In genomic region chr4:123952530-123953274, GRCh38 we compare ENCODE assay signal across 19 cellular contexts.
DNase-seq lines count a peak whose midpoint lies in the region; ATAC-seq and TF ChIP-seq lines count a peak whose summit lies in the region.
"Had no signal": no experiment of that assay in that cellular context is flagged by ENCODE, and none has a peak within 500 bp of the region (broad histone marks: within the 10 kb centered on the region; RNA-seq: fewer than 3 reads in every experiment).

No MANE protein-coding gene starts in this region.

- H3K79me2 ChIP-seq in GM23248 (ENCODE audit: insufficient read depth): no peaks in the 10 kb centered on the region
- H3K79me2 ChIP-seq: hepatocyte had no signal

- DNase-seq in GM23248: peak; percentile 74
- DNase-seq in NCI-H526 (lab: John Stamatoyannopoulos, UW): peak; percentile 79 to 86
- DNase-seq in choroid plexus epithelial cell (ENCODE audit: low read depth): peak; percentile 31
- DNase-seq in DMS153 (lab: John Stamatoyannopoulos, UW): no peak
- DNase-seq in mucosa of gallbladder (ENCODE audit: low spot score): no peak
- no peak for DNase-seq in activated gamma-delta T cell (lab: John Stamatoyannopoulos, UW)
- DNase-seq: activated effector memory CD4-positive, alpha-beta T cell treated with anti-CD3 and anti-CD28 coated beads, Interleukin-2, amount 50 U/mL, for 16 hours; anterior cingulate cortex; left lung; NCI-H1048; small intestine had no signal

- H4K20me1 ChIP-seq in GM23248 (ENCODE audit: insufficient read depth): no peaks in the 10 kb centered on the region

- peak overlapping the region; percentile 50 for H3K4me2 ChIP-seq in GM23248 (ENCODE audit: unreplicated experiment)
- H3K4me2 ChIP-seq: hepatocyte had no signal

- WGBS in GM23248 (ENCODE audit: low coverage in 1 of 2, low lambda C conversion rate in 2 of 2, missing lambda C conversion rate in 2 of 2), 2 experiments: 23% methylated on average over 3 of the region's 3 CpGs

- peaks cover 20% of the 10 kb centered on the region for H3F3A ChIP-seq in GM23248 (ENCODE audit: insufficient read depth)

- H3K36me3 ChIP-seq in GM23248 (ENCODE audit: low read depth) (no peaks in the 10 kb centered on the region), iPS-20b (ENCODE audit: insufficient read depth, low read depth, low read length) (no peaks in the 10 kb centered on the region)
- H3K36me3 ChIP-seq: left lung, tibial nerve had no signal

- H3K27ac ChIP-seq in GM23248 (peak overlapping the region; percentile 50), iPS-20b (ENCODE audit: low read length) (peak overlapping the region; percentile 72)
- H3K27ac ChIP-seq: hepatocyte, left lung, RWPE1, tibial nerve had no signal

- H2AFZ ChIP-seq in GM23248: peak overlapping the region; percentile 38
- H2AFZ ChIP-seq: hepatocyte had no signal

- H3K9ac ChIP-seq in GM23248 (no peak overlapping the region), iPS-20b (ENCODE audit: low read depth, low read length) (peak overlapping the region; percentile 24; the same call in 1 of the 2 replicates)

- H3K27me3 ChIP-seq in GM23248 (replicated peaks; ENCODE audit: insufficient read depth) (no peaks in the 10 kb centered on the region), iPS-20b (ENCODE audit: insufficient read depth, low read length) (no peaks in the 10 kb centered on the region)
- H3K27me3 ChIP-seq: hepatocyte, left lung, tibial nerve had no signal

- H3K4me1 ChIP-seq in GM23248 (ENCODE audit: insufficient read depth) (peaks cover 22% of the 10 kb centered on the region), iPS-20b (ENCODE audit: insufficient read depth, low read length) (peaks cover 12% of the 10 kb centered on the region; the same call in 1 of the 2 replicates)
- H3K4me1 ChIP-seq: left lung, tibial nerve had no signal

- peaks cover 3% of the 10 kb centered on the region; the same call in 1 of the 2 replicates for H3K9me2 ChIP-seq in GM23248 (ENCODE audit: insufficient read depth)

- TF ChIP-seq CTCF in choroid plexus epithelial cell (conservative IDR thresholded peaks at IDR 0.05; ENCODE audit: low read depth, low read length): no peak

- in situ Hi-C loops in GM23248 (cut with MboI): no loop called here

- H3K9me3 ChIP-seq in GM23248 (ENCODE audit: low read depth): no peaks in the 10 kb centered on the region
- no peaks in the 10 kb centered on the region; the same call in 1 of the 2 replicates for H3K9me3 ChIP-seq in iPS-20b (ENCODE audit: insufficient read depth, low read depth, low read length)
- H3K9me3 ChIP-seq: left lung, tibial nerve had no signal

- H3K4me3 ChIP-seq in GM23248 (0 out of 2 replicates have a peak overlapping the region, but pooled peaks have one; percentile 42), choroid plexus epithelial cell (ENCODE audit: low read depth, low read length) (no peak overlapping the region), iPS-20b (ENCODE audit: low read length) (peak overlapping the region; percentile 4)
- H3K4me3 ChIP-seq: GM12878, hepatocyte, left lung, tibial nerve had no signal

- no peak for ATAC-seq in HG02973 (IDR thresholded peaks at IDR 0.05; ENCODE audit: unreplicated experiment)
- ATAC-seq: activated CD4-positive, CD25-positive, alpha-beta regulatory T cell treated with anti-CD3 and anti-CD28 coated beads, Interleukin-2, amount 50 U/mL, for 24 hours; GM12878; left lung; stimulated activated effector memory CD8-positive, alpha-beta T cell treated with anti-CD3 and anti-CD28 coated beads, Interleukin-12 subunit alpha, Interleukin-12 subunit beta, amount 100 ng/mL, for 72 hours had no signal

Comparison
In these comparisons a context has a peak if more than half of its experiments do, and no peak if none do; other contexts are left out.
1. DNase-seq: peak in GM23248 (single experiment), NCI-H526 (2 of 2) and choroid plexus epithelial cell (single experiment); none in DMS153 (single experiment), mucosa of gallbladder (single experiment) and activated gamma-delta T cell (single experiment).